Comparison of ENCODE assay signal across 28 cellular contexts in the genomic region with DNA sequence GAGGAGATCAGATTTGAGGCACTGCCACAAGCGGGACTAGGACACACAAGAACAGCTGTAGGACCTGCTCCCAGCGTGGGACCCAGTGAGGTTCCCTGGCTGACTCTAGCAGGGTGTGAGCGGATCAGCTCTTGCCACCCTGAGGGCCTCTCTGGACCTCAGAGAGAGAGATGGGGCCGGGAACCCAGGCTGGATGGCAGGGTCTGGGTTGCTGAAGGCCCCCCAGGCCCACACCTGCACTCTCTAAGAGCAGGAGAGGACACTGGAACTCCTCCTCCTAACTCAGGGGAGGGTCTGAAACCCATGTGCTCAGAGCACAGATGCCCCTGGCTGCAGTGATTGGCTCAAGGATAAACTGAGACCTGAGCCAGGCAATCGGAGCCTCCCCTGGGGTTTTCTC. TPM values are rescaled to one million over a fixed set of nuclear protein-coding genes. Genes with fewer than 3 reads are reported as not detected.
DNase-seq lines count a peak whose midpoint lies in the region; ATAC-seq and TF ChIP-seq lines count a peak whose summit lies in the region.
"Had no signal": no experiment of that assay in that cellular context is flagged by ENCODE, and none has a peak within 500 bp of the region (broad histone marks: within the 10 kb centered on the region; RNA-seq: fewer than 3 reads in every experiment).

No MANE protein-coding gene starts in this region.

- no peaks in the 10 kb centered on the region for H3K9me3 ChIP-seq in ascending aorta
- no peaks in the 10 kb centered on the region for H3K9me3 ChIP-seq in colonic mucosa
- H3K9me3 ChIP-seq: A549, left ventricle myocardium inferior, transverse colon had no signal

- H3K9ac ChIP-seq in colonic mucosa (ENCODE audit: low read depth in 2 of 2, low read length in 2 of 2), result no peak overlapping the region
- H3K9ac ChIP-seq: GM23248, neural progenitor cell had no signal

- H3K36me3 ChIP-seq in ascending aorta (peaks cover 25 to 45% of the 10 kb centered on the region in 2 donors), colonic mucosa (peaks cover 6% of the 10 kb centered on the region)
- H3K36me3 ChIP-seq: neural progenitor cell had no signal

- TF ChIP-seq POLR2A in GM19193 (IDR thresholded peaks at IDR 0.05; ENCODE audit: extremely low read depth, insufficient read depth, insufficient read length), result peak; percentile 16

- H3K4me1 Mint-ChIP-seq in activated T-cell treated with anti-CD3 and anti-CD28 coated beads, Interleukin-2, amount 50 U/mL, for 24 hours (ENCODE audit: low read depth), result peaks cover 69% of the 10 kb centered on the region
- H3K4me1 Mint-ChIP-seq in stimulated activated effector memory CD8-positive, alpha-beta T cell treated with anti-CD3 and anti-CD28 coated beads, Interleukin-12 subunit alpha, Interleukin-12 subunit beta, amount 100 ng/mL, for 72 hours, result peaks cover 82% of the 10 kb centered on the region
- H3K4me1 Mint-ChIP-seq: endodermal cell had no signal

- H3K9me3 Mint-ChIP-seq in activated T-cell treated with anti-CD3 and anti-CD28 coated beads, Interleukin-2, amount 50 U/mL, for 24 hours, result no peaks in the 10 kb centered on the region
- H3K9me3 Mint-ChIP-seq in stimulated activated effector memory CD8-positive, alpha-beta T cell treated with anti-CD3 and anti-CD28 coated beads, Interleukin-12 subunit alpha, Interleukin-12 subunit beta, amount 100 ng/mL, for 72 hours, result no peaks in the 10 kb centered on the region
- H3K9me3 Mint-ChIP-seq: activated T-helper 17 cell treated with anti-CD3 and anti-CD28 coated beads, Interleukin-2, amount 50 U/mL, for 72 hours; central memory CD8-positive, alpha-beta T cell; endodermal cell; neural progenitor cell had no signal

- H3K4me3 ChIP-seq in ascending aorta, result no peak overlapping the region
- H3K4me3 ChIP-seq in colonic mucosa, result no peak overlapping the region
- H3K4me3 ChIP-seq: A549, GM23248, left ventricle myocardium inferior, neural progenitor cell, transverse colon had no signal

- DNase-seq in activated T-cell treated with anti-CD3 and anti-CD28 coated beads, Interleukin-2, amount 50 U/mL, for 24 hours, result no peak
- DNase-seq in activated T-cell treated with anti-CD3 and anti-CD28 coated beads for 4 hours (no peak), ascending aorta (ENCODE audit: low spot score in 2 of 2) (no peak), colonic mucosa (no peak)
- no peak for DNase-seq in stimulated activated effector memory CD8-positive, alpha-beta T cell treated with anti-CD3 and anti-CD28 coated beads, Interleukin-12 subunit alpha, Interleukin-12 subunit beta, amount 100 ng/mL, for 72 hours (ENCODE audit: low spot score in 2 of 2)
- DNase-seq in stimulated activated naive CD8-positive, alpha-beta T cell treated with anti-CD3 and anti-CD28 coated beads, Interleukin-15, Interleukin-2, amounts not matched to agents 100 U/mL and 50 U/mL, for 24 hours, result no peak
- DNase-seq: activated CD4-positive, alpha-beta T cell treated with anti-CD3 and anti-CD28 coated beads, Interleukin-2, amount 50 U/mL, for 1 hour; activated CD8-positive, alpha-beta memory T cell treated with anti-CD3 and anti-CD28 coated beads, Interleukin-2, amount 50 U/mL, for 4 hours; dermis blood vessel endothelial cell; endodermal cell; GM23248; Kasumi-1; left ventricle myocardium inferior; mesendoderm; NCI-H1417; NCI-H2029 treated with DMSO at 0.1 percent for 48 hours; NCI-H2227 treated with DMSO at 0.1 percent for 48 hours; NCI-H774; small intestine; stimulated activated CD4-positive, alpha-beta T cell treated with anti-CD3 and anti-CD28 coated beads, Interleukin-1b, Interleukin-23, amount 100 ng/mL, for 48 hours; T1000; transverse colon had no signal

- intact Hi-C loops in ascending aorta (cut with DNase I), result no loop called here
- intact Hi-C loops in colonic mucosa (cut with DNase I), result no loop called here

- no peak overlapping the region for H3K4me3 Mint-ChIP-seq in activated T-cell treated with anti-CD3 and anti-CD28 coated beads, Interleukin-2, amount 50 U/mL, for 24 hours
- H3K4me3 Mint-ChIP-seq in stimulated activated effector memory CD8-positive, alpha-beta T cell treated with anti-CD3 and anti-CD28 coated beads, Interleukin-12 subunit alpha, Interleukin-12 subunit beta, amount 100 ng/mL, for 72 hours, result no peak overlapping the region
- H3K4me3 Mint-ChIP-seq: central memory CD8-positive, alpha-beta T cell; endodermal cell had no signal

- H3K4me1 ChIP-seq in ascending aorta (peaks cover 7 to 10% of the 10 kb centered on the region in 2 donors), colonic mucosa (no peaks in the 10 kb centered on the region)
- H3K4me1 ChIP-seq: A549, neural progenitor cell had no signal

- peaks cover 98% of the 10 kb centered on the region for H3K36me3 Mint-ChIP-seq in activated T-cell treated with anti-CD3 and anti-CD28 coated beads, Interleukin-2, amount 50 U/mL, for 24 hours (ENCODE audit: low read depth)
- H3K36me3 Mint-ChIP-seq in stimulated activated effector memory CD8-positive, alpha-beta T cell treated with anti-CD3 and anti-CD28 coated beads, Interleukin-12 subunit alpha, Interleukin-12 subunit beta, amount 100 ng/mL, for 72 hours, result peaks cover 99% of the 10 kb centered on the region

- no peaks in the 10 kb centered on the region for H3K27me3 ChIP-seq in ascending aorta
- no peaks in the 10 kb centered on the region for H3K27me3 ChIP-seq in colonic mucosa
- H3K27me3 ChIP-seq: neural progenitor cell, transverse colon had no signal

- ATAC-seq in stimulated activated effector memory CD8-positive, alpha-beta T cell treated with anti-CD3 and anti-CD28 coated beads, Interleukin-12 subunit alpha, Interleukin-12 subunit beta, amount 100 ng/mL, for 72 hours, result no peak
- ATAC-seq in stimulated activated naive CD8-positive, alpha-beta T cell treated with anti-CD3 and anti-CD28 coated beads, Interleukin-15, Interleukin-2, amounts not matched to agents 100 U/mL and 50 U/mL, for 24 hours, result no peak
- no peak for ATAC-seq in GM21723 (IDR thresholded peaks at IDR 0.05; ENCODE audit: unreplicated experiment)
- ATAC-seq: A549; activated T-helper 17 cell treated with anti-CD3 and anti-CD28 coated beads, Interleukin-2, amount 50 U/mL, for 72 hours had no signal

- H3K27ac ChIP-seq in ascending aorta (peak overlapping the region; percentile 62 to 73), colonic mucosa (no peak overlapping the region)
- H3K27ac ChIP-seq: A549, GM23248, left ventricle myocardium inferior, neural progenitor cell, transverse colon had no signal

- H3K27me3 Mint-ChIP-seq in activated T-cell treated with anti-CD3 and anti-CD28 coated beads, Interleukin-2, amount 50 U/mL, for 24 hours, result no peaks in the 10 kb centered on the region
- H3K27me3 Mint-ChIP-seq: activated T-helper 17 cell treated with anti-CD3 and anti-CD28 coated beads, Interleukin-2, amount 50 U/mL, for 72 hours; central memory CD8-positive, alpha-beta T cell had no signal

- TF ChIP-seq CTCF in ascending aorta (IDR thresholded peaks at IDR 0.05), result no peak
- no peak for TF ChIP-seq CTCF in colonic mucosa (IDR thresholded peaks at IDR 0.05)

- H3K27ac Mint-ChIP-seq in activated T-cell treated with anti-CD3 and anti-CD28 coated beads, Interleukin-2, amount 50 U/mL, for 24 hours, result peak overlapping the region; percentile 73
- H3K27ac Mint-ChIP-seq in stimulated activated effector memory CD8-positive, alpha-beta T cell treated with anti-CD3 and anti-CD28 coated beads, Interleukin-12 subunit alpha, Interleukin-12 subunit beta, amount 100 ng/mL, for 72 hours, result peak overlapping the region; percentile 88
- H3K27ac Mint-ChIP-seq: endodermal cell, neural progenitor cell had no signal

RNA-seq across cellular contexts. Expression of a gene that starts 13.5 kb away (rescaled TPM):
- 0.96 TPM for total RNA-seq in ascending aorta
- total RNA-seq in colonic mucosa, result 1 to 10 TPM; 1.0 to 2.4 TPM
- total RNA-seq: GM23248, left ventricle myocardium inferior had no signal

RNA-seq across cellular contexts. Expression of a gene that starts 18.8 kb away (rescaled TPM):
- total RNA-seq in ascending aorta (4.3 TPM), colonic mucosa (10 to 100 TPM; 16.7 to 24.7 TPM)

RNA-seq across cellular contexts. Expression of a gene that starts 19.1 kb away (rescaled TPM):
- 38.8 TPM for total RNA-seq in ascending aorta
- 10 to 100 TPM; 34.8 to 59.8 TPM for total RNA-seq in colonic mucosa

RNA-seq across cellular contexts. Expression of a gene that starts 32.7 kb away (rescaled TPM):
- total RNA-seq in ascending aorta (44.6 TPM), colonic mucosa (10 to 100 TPM; 29.4 to 33.7 TPM)

RNA-seq across cellular contexts. Expression of a gene that starts 33.0 kb away (rescaled TPM):
- total RNA-seq in ascending aorta (12.8 TPM), colonic mucosa (10 to 100 TPM; 32.7 to 74.9 TPM)
